ENCODE assay signal across 24 cellular contexts in genomic region chr2:178395295-178395694, GRCh38. TPM values are rescaled to one million over a fixed set of nuclear protein-coding genes. Genes with fewer than 3 reads are reported as not detected.
DNase-seq lines count a peak whose midpoint lies in the region; ATAC-seq, FAIRE-seq and TF ChIP-seq lines count a peak whose summit lies in the region.
"Had no signal": no experiment of that assay in that cellular context is flagged by ENCODE, and none has a peak within 500 bp of the region (broad histone marks: within the 10 kb centered on the region; RNA-seq: fewer than 3 reads in every experiment).

No MANE protein-coding gene starts in this region.

- H3K4me3 ChIP-seq in cardiac muscle cell: no peak overlapping the region
- H3K4me3 ChIP-seq in Loucy (ENCODE audit: low read length, poor library complexity, severe bottlenecking): no peak overlapping the region
- H3K4me3 ChIP-seq in GM12878: no peak overlapping the region
- H3K4me3 ChIP-seq: A549; BLaER1 treated with 17β-estradiol and CSF1 and Interleukin-3, amounts not matched to agents 10 nM and 100 nM; GM23248 had no signal

- H2AFZ ChIP-seq in Loucy (ENCODE audit: low read length): 0 out of 2 replicates have a peak overlapping the region, but pooled peaks have one; percentile 28
- H2AFZ ChIP-seq in GM12878 (ENCODE audit: control insufficient read depth, low read depth, low read length): no peak overlapping the region
- H2AFZ ChIP-seq: GM23248 had no signal

- no peak for TF ChIP-seq RAD21 in GM12878 (IDR thresholded peaks at IDR 0.05; ENCODE audit: insufficient read depth, low read depth, low read length)

- H3K79me2 ChIP-seq in Loucy (ENCODE audit: insufficient read depth, low read length) (no peaks in the 10 kb centered on the region), GM12878 (ENCODE audit: control insufficient read depth, insufficient read depth, low read length) (no peaks in the 10 kb centered on the region)

- H3K9me2 ChIP-seq in Loucy (replicated peaks; ENCODE audit: low read depth, low read length): no peaks in the 10 kb centered on the region

- 95% methylated on average over 2 of the region's 2 CpGs for WGBS in GM12878 (ENCODE audit: insufficient coverage, insufficient replicate concordance, low lambda C conversion rate, missing lambda C conversion rate)

- FAIRE-seq in GM12878 (lab: Jason Lieb, UNC) (no peak), frontal cortex (lab: Jason Lieb, UNC) (no peak)
- FAIRE-seq: A549, GM12892, H1 had no signal

- in situ Hi-C loops in GM12878 (cut with MboI): no loop called here

- no peaks in the 10 kb centered on the region for H4K20me1 ChIP-seq in Loucy (ENCODE audit: insufficient read depth, low read length, poor library complexity, severe bottlenecking)
- H4K20me1 ChIP-seq in GM12878 (ENCODE audit: control insufficient read depth, insufficient read depth): no peaks in the 10 kb centered on the region
- H4K20me1 ChIP-seq: BLaER1 treated with 17β-estradiol and CSF1 and Interleukin-3, amounts not matched to agents 10 nM and 100 nM had no signal

- intact Hi-C loops in Right ventricle myocardium superior (cut with DNase I): no loop called here
- intact Hi-C loops in GM12878 (cut with micrococcal nuclease; ENCODE audit: unreplicated experiment): loop anchor here (5.0 kb wide), 1 partner anchor 283 kb away; the partner anchor contains the start of gene RBM45

- H3K27me3 ChIP-seq in cardiac muscle cell: no peaks in the 10 kb centered on the region
- H3K27me3 ChIP-seq in Loucy (ENCODE audit: insufficient read depth, low read length, poor library complexity, severe bottlenecking): no peaks in the 10 kb centered on the region
- no peaks in the 10 kb centered on the region for H3K27me3 ChIP-seq in GM12878 (replicated peaks in 1 of 2; ENCODE audit: control insufficient read depth in 2 of 2, insufficient read depth in 2 of 2, low read length in 1 of 2)
- H3K27me3 ChIP-seq: BE2C; BLaER1 treated with 17β-estradiol and CSF1 and Interleukin-3, amounts not matched to agents 10 nM and 100 nM had no signal

- POLR2A ChIA-PET in GM12878 (lab: Charles Lee): interaction anchor here (0.5 to 1.9 kb wide), 6 partner anchors 8 to 56 kb away, joined by 3 to 6 read pairs (median 4); partner anchors contain the start of genes PJVK and PRKRA

- TF ChIP-seq POLR2A in GM12878 (IDR thresholded peaks at IDR 0.05; ENCODE audit: low read depth, low read length): no peak

- H3K4me1 ChIP-seq in cardiac muscle cell (ENCODE audit: low read depth) (peaks cover 35% of the 10 kb centered on the region), Loucy (ENCODE audit: insufficient read depth, low read length, poor library complexity, severe bottlenecking) (no peaks in the 10 kb centered on the region), GM12878 (ENCODE audit: control insufficient read depth, insufficient read depth, low read length) (no peaks in the 10 kb centered on the region)
- H3K4me1 ChIP-seq: A549, BE2C had no signal

- H3K27ac ChIP-seq in cardiac muscle cell (peak overlapping the region; percentile 62), GM12878 (ENCODE audit: control insufficient read depth, insufficient read depth) (no peak overlapping the region)
- H3K27ac ChIP-seq: A549; BLaER1 treated with 17β-estradiol and CSF1 and Interleukin-3, amounts not matched to agents 10 nM and 100 nM; GM23248 had no signal

- RAD21 ChIA-PET in GM12878 (lab: Charles Lee; ENCODE audit: unreplicated experiment): interaction anchor here (0.7 to 6.3 kb wide), 6 partner anchors 9 to 281 kb away, joined by 3 to 107 read pairs (median 4); no protein-coding TSS in a partner anchor

- no peak for TF ChIP-seq CTCF in cardiac muscle cell (IDR thresholded peaks at IDR 0.05; ENCODE audit: low read depth, low read length)
- no peak for TF ChIP-seq CTCF in Loucy (conservative IDR thresholded peaks at IDR 0.05; ENCODE audit: low read length)
- TF ChIP-seq CTCF in GM12878 (IDR thresholded peaks at IDR 0.05 in 2 of 3, conservative IDR thresholded peaks at IDR 0.05 in 1 of 3; ENCODE audit: control insufficient read depth in 2 of 3, extremely low read depth in 1 of 3, insufficient read depth in 1 of 3, low read depth in 3 of 3, low read length in 3 of 3): no peak

- no peak for TF ChIP-seq EP300 in GM12878 (IDR thresholded peaks at IDR 0.05; ENCODE audit: borderline replicate concordance in 1 of 2, control insufficient read depth in 1 of 2, low read depth in 2 of 2, low read length in 2 of 2)

- H3K36me3 ChIP-seq in cardiac muscle cell: no peaks in the 10 kb centered on the region
- H3K36me3 ChIP-seq in Loucy (ENCODE audit: insufficient read depth, low read length): no peaks in the 10 kb centered on the region
- no peaks in the 10 kb centered on the region for H3K36me3 ChIP-seq in GM12878 (ENCODE audit: control insufficient read depth in 2 of 2, insufficient read depth in 2 of 2, low read length in 1 of 2)
- H3K36me3 ChIP-seq: BE2C; BLaER1 treated with 17β-estradiol and CSF1 and Interleukin-3, amounts not matched to agents 10 nM and 100 nM had no signal

- H3K9me3 ChIP-seq in cardiac muscle cell (ENCODE audit: low read depth) (no peaks in the 10 kb centered on the region), Loucy (ENCODE audit: insufficient read depth, low read depth, low read length) (no peaks in the 10 kb centered on the region), GM12878 (replicated peaks; ENCODE audit: control insufficient read depth, insufficient read depth, low read length) (no peaks in the 10 kb centered on the region)
- H3K9me3 ChIP-seq: A549; BE2C; BLaER1 treated with 17β-estradiol and CSF1 and Interleukin-3, amounts not matched to agents 10 nM and 100 nM had no signal

- CTCF ChIA-PET in GM12878 (lab: Yijun Ruan, JAX): interaction anchor here (0.7 to 19.4 kb wide), 9 partner anchors 10 to 412 kb away, joined by 3 to 702 read pairs (median 3); partner anchors contain the start of genes PJVK and PRKRA

- no peak overlapping the region for H3K4me2 ChIP-seq in Loucy (ENCODE audit: low read depth, low read length, poor library complexity, severe bottlenecking)
- no peak overlapping the region for H3K4me2 ChIP-seq in GM12878 (ENCODE audit: control insufficient read depth, insufficient read depth)
- H3K4me2 ChIP-seq: A549; BLaER1 treated with 17β-estradiol and CSF1 and Interleukin-3, amounts not matched to agents 10 nM and 100 nM had no signal

- no peaks in the 10 kb centered on the region for H3F3A ChIP-seq in Loucy (ENCODE audit: low read depth)

- no peak overlapping the region for H3K9ac ChIP-seq in Loucy (ENCODE audit: low read depth, low read length, poor library complexity, severe bottlenecking)
- H3K9ac ChIP-seq in GM12878 (ENCODE audit: control insufficient read depth, insufficient read depth, low read length): no peak overlapping the region
- H3K9ac ChIP-seq: BLaER1 treated with 17β-estradiol and CSF1 and Interleukin-3, amounts not matched to agents 10 nM and 100 nM; GM23248 had no signal

- DNase-seq in cardiac muscle cell (ENCODE audit: low read depth in 1 of 2, low spot score in 1 of 2) (no peak), Right ventricle myocardium superior (no peak), GM12878 (ENCODE audit: low read depth, low spot score) (no peak), frontal cortex (ENCODE audit: low spot score in 2 of 2) (no peak), NCI-H774 (lab: John Stamatoyannopoulos, UW) (no peak)
- DNase-seq: 8988T; ACHN; AML-193; BE2C; CD4-positive, alpha-beta T cell; CD8-positive, alpha-beta memory T cell; DMS 273 treated with DMSO at 0.1 percent for 48 hours; DMS79; EL; GF-D8; GM23248; H7; HCEC 1CT had no signal

- ATAC-seq in Right ventricle myocardium superior (ENCODE audit: poor library complexity) (no peak), GM12878 (no peak)
- ATAC-seq: A549 had no signal

- BruUV-seq in GM12878 (replicated peaks; lab: Mats Ljungman, UMichigan): no TSS peak

- SMC1A ChIA-PET in GM12878 (lab: Charles Lee; ENCODE audit: uncharacterized antibody, unreplicated experiment): interaction anchor here (0.7 to 18.1 kb wide), 7 partner anchors 9 to 283 kb away, joined by 3 to 454 read pairs (median 4); partner anchors contain the start of gene RBM45

RNA-seq across cellular contexts. Expression of gene PRKRA, which starts 55.7 kb away (rescaled TPM):
- total RNA-seq in cardiac muscle cell (63.2 and 78.5 TPM in 2 replicates), Right ventricle myocardium superior (42.7 TPM), GM12878 (2014; rRNA removed) (70.1 and 74.5 TPM in 2 replicates), GM12878 (2014; rRNA removed; fragmentation: Illumina TruSeq; extraction: Trizol) (49.5 and 50.1 TPM in 2 replicates), GM12878 (2021) (46.8 and 49.1 TPM in 2 replicates), frontal cortex (64.8 TPM)
- polyA plus RNA-seq in cardiac muscle cell (76.1 and 89.6 TPM in 2 replicates), GM12878 (2011; rRNA removed) (65.7 and 80.6 TPM in 2 replicates), GM12878 (2014; fragmentation: Illumina TruSeq; extraction: Trizol) (48.2 and 68.4 TPM in 2 replicates), GM12878 (2014; fragmentation: Nextera tagmentation; extraction: Ambion mirVana) (10 to 100 TPM; 19.1 to 25.1 TPM), GM12878 (2014; rRNA removed) (53.8 and 59.3 TPM in 2 replicates), GM12878 (2016; fragmentation: Nextera tagmentation; extraction: Ambion mirVana) (10 to 100 TPM; 71.1 to 75.6 TPM)
- total RNA-seq in GM12878 (2013; cell fraction: nucleolus; rRNA removed): 99.5 and 101 TPM in 2 replicates
- polyA plus RNA-seq in GM12878 (2011; ENCODE audit: low read depth): 27.2 TPM
- 40.1 and 59.0 TPM in 2 replicates for polyA plus RNA-seq in GM12878 (2011; cell fraction: cytosol; rRNA removed)
- 47.4 and 47.8 TPM in 2 replicates for polyA plus RNA-seq in GM12878 (2011; cell fraction: nucleus; rRNA removed)
- polyA plus RNA-seq in GM12878 (2012): 45.5 and 50.4 TPM in 2 replicates
- 43.6 and 62.9 TPM in 2 replicates for polyA minus RNA-seq in GM12878 (2011; rRNA and poly(A)+ RNA removed)
- polyA minus RNA-seq in GM12878 (2011; cell fraction: cytosol; rRNA and poly(A)+ RNA removed): 28.7 and 34.7 TPM in 2 replicates
- polyA minus RNA-seq in GM12878 (2011; cell fraction: nucleus; rRNA and poly(A)+ RNA removed): 68.9 and 87.0 TPM in 2 replicates

RNA-seq across cellular contexts. Expression of gene PJVK, which starts 55.9 kb away (rescaled TPM):
- 3.9 and 6.9 TPM in 2 replicates for total RNA-seq in cardiac muscle cell
- 12.9 and 13.3 TPM in 2 replicates for polyA plus RNA-seq in cardiac muscle cell
- 1.0 TPM for total RNA-seq in Right ventricle myocardium superior
- total RNA-seq in GM12878 (2013; cell fraction: nucleolus; rRNA removed): 8.4 and 8.6 TPM in 2 replicates
- total RNA-seq in GM12878 (2014; rRNA removed): 3.4 and 4.4 TPM in 2 replicates
- 4.3 TPM in 2 replicates for total RNA-seq in GM12878 (2014; rRNA removed; fragmentation: Illumina TruSeq; extraction: Trizol)
- 2.9 and 3.1 TPM in 2 replicates for total RNA-seq in GM12878 (2021)
- 3.6 TPM for polyA plus RNA-seq in GM12878 (2011; ENCODE audit: low read depth)
- 6.2 and 9.5 TPM in 2 replicates for polyA plus RNA-seq in GM12878 (2011; rRNA removed)
- polyA plus RNA-seq in GM12878 (2011; cell fraction: cytosol; rRNA removed): 2.1 and 2.4 TPM in 2 replicates
- polyA plus RNA-seq in GM12878 (2011; cell fraction: nucleus; rRNA removed): 8.5 and 9.4 TPM in 2 replicates
- 4.7 and 6.7 TPM in 2 replicates for polyA plus RNA-seq in GM12878 (2012)
- 6.4 and 7.4 TPM in 2 replicates for polyA plus RNA-seq in GM12878 (2014; fragmentation: Illumina TruSeq; extraction: Trizol)
- polyA plus RNA-seq in GM12878 (2014; fragmentation: Nextera tagmentation; extraction: Ambion mirVana): 1 to 10 TPM; 2.1 to 3.0 TPM
- 4.0 and 6.8 TPM in 2 replicates for polyA plus RNA-seq in GM12878 (2014; rRNA removed)
- polyA plus RNA-seq in GM12878 (2016; fragmentation: Nextera tagmentation; extraction: Ambion mirVana): 1 to 10 TPM; 1.8 to 2.6 TPM
- polyA minus RNA-seq in GM12878 (2011; rRNA and poly(A)+ RNA removed): 1.6 and 1.7 TPM in 2 replicates
- 1.1 and 1.4 TPM in 2 replicates for polyA minus RNA-seq in GM12878 (2011; cell fraction: cytosol; rRNA and poly(A)+ RNA removed)
- 3.1 and 5.6 TPM in 2 replicates for polyA minus RNA-seq in GM12878 (2011; cell fraction: nucleus; rRNA and poly(A)+ RNA removed)
- 2.4 TPM for total RNA-seq in frontal cortex
- polyA plus RNA-seq: CD14-positive monocyte; CD8-positive, alpha-beta memory T cell had no signal
